Comparison of ENCODE assay signal across 8 cellular contexts in the genomic region with DNA sequence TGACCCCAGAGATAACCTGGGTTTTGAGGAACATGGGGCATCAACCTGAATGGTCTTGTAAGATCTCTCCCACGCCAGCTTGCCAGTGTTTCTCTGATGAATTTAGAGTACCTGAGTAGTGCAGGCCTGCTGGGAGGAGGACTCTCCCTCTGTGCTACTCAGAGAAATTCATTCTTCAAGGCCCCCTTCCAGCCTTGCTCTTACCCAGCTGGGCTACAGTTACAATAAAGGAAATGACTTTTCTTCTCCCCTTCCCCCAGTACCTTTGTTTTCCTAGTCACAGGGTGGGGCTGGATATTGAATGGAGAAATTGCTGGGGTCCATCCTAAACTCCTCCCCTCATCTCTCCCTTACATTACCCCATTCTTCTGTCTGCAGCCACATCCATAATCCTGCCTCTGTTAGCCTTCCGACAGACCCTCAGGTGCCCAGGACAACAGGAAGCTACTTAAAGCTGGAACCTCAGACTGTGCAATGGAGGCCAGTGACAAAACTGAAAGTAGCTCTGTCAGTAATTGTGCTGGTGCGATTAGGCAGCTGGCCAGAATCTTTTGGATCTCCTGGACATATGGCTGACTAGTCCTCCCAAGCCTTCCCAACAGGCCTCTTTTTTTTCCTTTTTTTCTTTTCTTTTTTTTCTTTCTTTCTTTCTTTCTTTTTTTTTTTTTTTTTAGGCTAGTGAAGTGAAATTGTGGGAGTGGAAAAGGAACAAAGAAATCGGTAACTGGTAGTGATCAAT. TPM values are rescaled to one million over a fixed set of nuclear protein-coding genes. Genes with fewer than 3 reads are reported as not detected.
A peak's percentile ranks its signal among the peaks of the same experiment; 100 is the strongest.
DNase-seq lines count a peak whose midpoint lies in the region; ATAC-seq and TF ChIP-seq lines count a peak whose summit lies in the region.

No MANE protein-coding gene starts in this region.

- TF ChIP-seq CTCF in left ventricle myocardium inferior (IDR thresholded peaks at IDR 0.05; ENCODE audit: borderline replicate concordance), result no peak
- no peak for TF ChIP-seq CTCF in brain microvascular endothelial cell (IDR thresholded peaks at IDR 0.05; ENCODE audit: low read depth, low read length, missing control alignments)

- H3K36me3 ChIP-seq in left ventricle myocardium inferior (peaks cover 14% of the 10 kb centered on the region), brain microvascular endothelial cell (replicated peaks) (no peaks in the 10 kb centered on the region)

- no peaks in the 10 kb centered on the region for H3K9me3 ChIP-seq in left ventricle myocardium inferior (replicated peaks)

- CTCF ChIA-PET in activated CD4-positive, alpha-beta memory T cell treated with anti-CD3 and anti-CD28 coated beads for 36 hours (lab: Charles Lee), result interaction anchor here (1.1 to 4.4 kb wide), 10 partner anchors 11 to 279 kb away, joined by 3 to 47 read pairs (median 4); a partner anchor contains a TSS

- H3K27ac Mint-ChIP-seq in activated CD4-positive, alpha-beta memory T cell treated with anti-CD3 and anti-CD28 coated beads for 36 hours, result peak overlapping the region; percentile 86
- peak overlapping the region; percentile 94 for H3K27ac Mint-ChIP-seq in stimulated activated effector memory CD8-positive, alpha-beta T cell treated with anti-CD3 and anti-CD28 coated beads, Interleukin-12 subunit alpha, Interleukin-12 subunit beta, amount 100 ng/mL, for 72 hours

- H3K27me3 Mint-ChIP-seq in activated CD4-positive, alpha-beta memory T cell treated with anti-CD3 and anti-CD28 coated beads for 36 hours, result no peaks in the 10 kb centered on the region

- peaks cover 71% of the 10 kb centered on the region for H3K4me1 ChIP-seq in left ventricle myocardium inferior

- peaks cover 6% of the 10 kb centered on the region for H3K36me3 Mint-ChIP-seq in activated CD4-positive, alpha-beta memory T cell treated with anti-CD3 and anti-CD28 coated beads for 36 hours
- H3K36me3 Mint-ChIP-seq in stimulated activated effector memory CD8-positive, alpha-beta T cell treated with anti-CD3 and anti-CD28 coated beads, Interleukin-12 subunit alpha, Interleukin-12 subunit beta, amount 100 ng/mL, for 72 hours, result peaks cover 29% of the 10 kb centered on the region

- peak; percentile 44 for ATAC-seq in stimulated activated effector memory CD8-positive, alpha-beta T cell treated with anti-CD3 and anti-CD28 coated beads, Interleukin-12 subunit alpha, Interleukin-12 subunit beta, amount 100 ng/mL, for 72 hours
- ATAC-seq in GM21381 (IDR thresholded peaks at IDR 0.05; ENCODE audit: unreplicated experiment), result no peak

- H3K27ac ChIP-seq in left ventricle myocardium inferior (replicated peaks) (peak overlapping the region; percentile 80), brain microvascular endothelial cell (no peak overlapping the region)

- H3K4me3 Mint-ChIP-seq in activated CD4-positive, alpha-beta memory T cell treated with anti-CD3 and anti-CD28 coated beads for 36 hours, result no peak overlapping the region
- no peak overlapping the region for H3K4me3 Mint-ChIP-seq in stimulated activated effector memory CD8-positive, alpha-beta T cell treated with anti-CD3 and anti-CD28 coated beads, Interleukin-12 subunit alpha, Interleukin-12 subunit beta, amount 100 ng/mL, for 72 hours

- DNase-seq in NCI-H1694 (lab: John Stamatoyannopoulos, UW) (peak; percentile 26), NCI-H1694 treated with DMSO at 0.1 percent for 48 hours (lab: John Stamatoyannopoulos, UW) (no peak), left ventricle myocardium inferior (peak; percentile 47), brain microvascular endothelial cell (no peak), SKM-1 (lab: John Stamatoyannopoulos, UW; ENCODE audit: unreplicated experiment) (no peak)
- no peak for DNase-seq in activated CD4-positive, alpha-beta memory T cell treated with anti-CD3 and anti-CD28 coated beads for 36 hours
- DNase-seq in stimulated activated effector memory CD8-positive, alpha-beta T cell treated with anti-CD3 and anti-CD28 coated beads, Interleukin-12 subunit alpha, Interleukin-12 subunit beta, amount 100 ng/mL, for 72 hours (ENCODE audit: low spot score in 2 of 2), result no peak

- POLR2A ChIA-PET in activated CD4-positive, alpha-beta memory T cell treated with anti-CD3 and anti-CD28 coated beads for 36 hours (lab: Charles Lee), result interaction anchor here (0.6 kb wide), 1 partner anchor 54 kb away, joined by 3 read pairs; no protein-coding TSS in a partner anchor

- H3K4me3 ChIP-seq in left ventricle myocardium inferior, result peak overlapping the region; percentile 22
- no peak overlapping the region for H3K4me3 ChIP-seq in brain microvascular endothelial cell (ENCODE audit: low read depth, low read length)

- H3K27me3 ChIP-seq in left ventricle myocardium inferior (ENCODE audit: low read depth) (no peaks in the 10 kb centered on the region), brain microvascular endothelial cell (replicated peaks) (no peaks in the 10 kb centered on the region)

- intact Hi-C loops in activated CD4-positive, alpha-beta memory T cell treated with anti-CD3 and anti-CD28 coated beads for 36 hours (cut with micrococcal nuclease), result loop anchor here (10.0 kb wide), 1 partner anchor 285 kb away; no protein-coding TSS in a partner anchor
- intact Hi-C loops in left ventricle myocardium inferior (cut with micrococcal nuclease), result no loop called here

- in situ Hi-C loops in brain microvascular endothelial cell (cut with HindIII; ENCODE audit: low pct_ligation_motif_present, low sequenced_read_pairs), result no loop called here

- H3K4me1 Mint-ChIP-seq in activated CD4-positive, alpha-beta memory T cell treated with anti-CD3 and anti-CD28 coated beads for 36 hours (ENCODE audit: low read depth), result peaks cover 35% of the 10 kb centered on the region
- H3K4me1 Mint-ChIP-seq in stimulated activated effector memory CD8-positive, alpha-beta T cell treated with anti-CD3 and anti-CD28 coated beads, Interleukin-12 subunit alpha, Interleukin-12 subunit beta, amount 100 ng/mL, for 72 hours, result peaks cover 27% of the 10 kb centered on the region

- H3K9me3 Mint-ChIP-seq in activated CD4-positive, alpha-beta memory T cell treated with anti-CD3 and anti-CD28 coated beads for 36 hours, result no peaks in the 10 kb centered on the region
- no peaks in the 10 kb centered on the region for H3K9me3 Mint-ChIP-seq in stimulated activated effector memory CD8-positive, alpha-beta T cell treated with anti-CD3 and anti-CD28 coated beads, Interleukin-12 subunit alpha, Interleukin-12 subunit beta, amount 100 ng/mL, for 72 hours

RNA-seq across cellular contexts. Expression of a gene that starts 17.5 kb away (rescaled TPM):
- 10 to 100 TPM; 42.0 to 44.7 TPM for total RNA-seq in activated CD4-positive, alpha-beta memory T cell treated with anti-CD3 and anti-CD28 coated beads for 36 hours
- 8.0 TPM for total RNA-seq in left ventricle myocardium inferior

Comparison
In these comparisons a context has a peak if more than half of its experiments do, and no peak if none do; other contexts are left out.
1. DNase-seq: peak in NCI-H1694 (single experiment) and left ventricle myocardium inferior (single experiment); none in NCI-H1694 treated with DMSO at 0.1 percent for 48 hours (single experiment), activated CD4-positive, alpha-beta memory T cell treated with anti-CD3 and anti-CD28 coated beads for 36 hours (single experiment), stimulated activated effector memory CD8-positive, alpha-beta T cell treated with anti-CD3 and anti-CD28 coated beads, Interleukin-12 subunit alpha, Interleukin-12 subunit beta, amount 100 ng/mL, for 72 hours (0 of 2), brain microvascular endothelial cell (single experiment) and SKM-1 (single experiment).